ENCODE assay signal across 9 cellular contexts in the genomic region with DNA sequence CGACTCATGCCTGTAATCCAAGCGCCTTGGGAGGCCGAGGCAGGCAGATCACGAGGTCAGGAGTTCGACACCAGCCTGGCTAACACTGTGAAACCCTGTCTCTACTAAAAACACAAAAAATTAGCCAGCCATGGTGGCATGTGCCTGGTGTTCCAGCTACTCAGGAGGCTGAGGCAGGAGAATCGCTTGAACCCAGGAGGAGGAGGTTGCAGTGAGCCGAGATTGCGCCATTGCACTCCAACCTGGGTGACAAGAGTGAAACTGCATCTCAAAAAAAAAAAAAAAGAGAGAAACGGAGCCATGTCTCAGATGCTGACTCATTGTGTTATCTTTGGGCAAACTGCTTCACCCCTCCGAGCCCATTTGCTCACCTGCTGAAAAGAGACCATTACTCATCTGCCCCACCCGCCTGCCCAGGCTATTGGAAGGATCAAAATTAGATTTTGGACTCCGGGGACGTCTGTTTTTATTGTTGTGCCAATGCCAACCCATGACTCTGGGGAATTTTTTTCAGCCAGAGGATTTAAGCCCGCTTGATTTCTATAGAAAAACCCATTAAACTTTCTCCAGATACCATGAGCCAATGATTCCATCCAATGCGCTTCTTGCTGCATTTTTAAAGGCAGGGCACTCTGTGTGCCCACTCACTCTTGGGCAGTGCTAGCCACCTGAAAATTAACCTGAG. TPM values are rescaled to one million over a fixed set of nuclear protein-coding genes. Genes with fewer than 3 reads are reported as not detected.
A peak's percentile ranks its signal among the peaks of the same experiment; 100 is the strongest.
DNase-seq lines count a peak whose midpoint lies in the region; ATAC-seq and TF ChIP-seq lines count a peak whose summit lies in the region.
"Had no signal": no experiment of that assay in that cellular context is flagged by ENCODE, and none has a peak within 500 bp of the region (broad histone marks: within the 10 kb centered on the region; RNA-seq: fewer than 3 reads in every experiment).

No MANE protein-coding gene starts in this region.

- no peaks in the 10 kb centered on the region for H3K36me3 ChIP-seq in aorta (ENCODE audit: control insufficient read depth in 1 of 2, insufficient read depth in 2 of 2, low read length in 1 of 2)

- H3K4me1 ChIP-seq in aorta (ENCODE audit: control insufficient read depth in 1 of 2, insufficient read depth in 2 of 2, low read length in 2 of 2), result no peaks in the 10 kb centered on the region

- intact Hi-C loops in aorta (cut with DNase I) (loop anchor here in 1 of 2 donors (10.0 kb wide), 1 partner anchor 180 kb away; no protein-coding TSS in a partner anchor), CD14-positive monocyte (cut with micrococcal nuclease) (no loop called here)

- H3K4me1 Mint-ChIP-seq in CD14-positive monocyte, result peaks cover 14% of the 10 kb centered on the region

- H3K27me3 Mint-ChIP-seq in CD14-positive monocyte (ENCODE audit: low read depth in 3 of 3), result peaks cover 0 to 9% (median 2%) of the 10 kb centered on the region in 3 donors

- H3K27ac ChIP-seq in aorta (ENCODE audit: low read depth in 1 of 2, low read length in 2 of 2), result peak overlapping the region in 1 of 2 donors; percentile 70

- H3K4me3 ChIP-seq in fibroblast of pulmonary artery (replicated peaks; ENCODE audit: low read depth, low read length) (no peak overlapping the region), aorta (ENCODE audit: low read length in 2 of 2) (no peak overlapping the region)
- H3K4me3 ChIP-seq: lung had no signal

- no peaks in the 10 kb centered on the region for H3K9me3 ChIP-seq in aorta (ENCODE audit: control insufficient read depth, low read length)

- H3K4me3 Mint-ChIP-seq in CD14-positive monocyte, result no peak overlapping the region

- TF ChIP-seq CTCF in fibroblast of pulmonary artery (IDR thresholded peaks at IDR 0.05; ENCODE audit: low read length, missing control alignments) (no peak), CD14-positive monocyte (IDR thresholded peaks at IDR 0.05) (no peak)

- WGBS in aorta, 2 donors, result 31 to 35% methylated on average over 15 of the region's 15 CpGs

- no peaks in the 10 kb centered on the region for H3K27me3 ChIP-seq in aorta (ENCODE audit: control insufficient read depth in 1 of 2, insufficient read depth in 2 of 2, low read length in 1 of 2)

- ATAC-seq in aorta (ENCODE audit: low FRiP score), result peak; percentile 84
- ATAC-seq in GM21576 (IDR thresholded peaks at IDR 0.05; ENCODE audit: unreplicated experiment), result no peak

- H3K36me3 Mint-ChIP-seq in CD14-positive monocyte, result no peaks in the 10 kb centered on the region

- peak overlapping the region in 1 of 7 donors; percentile 23 for H3K27ac Mint-ChIP-seq in CD14-positive monocyte

- peak in 2 of 3 donors; percentile 1 to 2 for DNase-seq in stimulated activated CD4-positive, alpha-beta T cell treated with anti-CD3 and anti-CD28 coated beads, Interleukin-12 subunit alpha, Interleukin-12 subunit beta, amount 100 ng/mL, for 48 hours (ENCODE audit: low read depth in 2 of 3, low spot score in 1 of 3)
- DNase-seq in stimulated activated CD4-positive, alpha-beta T cell treated with anti-CD3 and anti-CD28 coated beads, Interleukin-12 subunit alpha, Interleukin-12 subunit beta, amount 100 ng/mL, for 4 hours, result no peak
- DNase-seq in OCI-M1 (lab: John Stamatoyannopoulos, UW) (peak; percentile 88), fibroblast of pulmonary artery (ENCODE audit: low read depth) (peak; percentile 22), aorta (peak; percentile 72 to 81), iPS-NIHi11 (ENCODE audit: low spot score) (no peak), CD14-positive monocyte (ENCODE audit: low spot score) (no peak)

- H3K9me3 Mint-ChIP-seq in CD14-positive monocyte, result peaks cover 0 to 9% (median 4%) of the 10 kb centered on the region in 7 donors

RNA-seq across cellular contexts. Expression of a gene that starts 16.5 kb away (rescaled TPM):
- total RNA-seq in aorta, result not detected
- polyA plus RNA-seq in aorta, result not detected
- polyA plus RNA-seq in CD14-positive monocyte, result not detected

RNA-seq across cellular contexts. Expression of a gene that starts 48.2 kb away (rescaled TPM):
- total RNA-seq in aorta, result under 1 TPM in 1 of 2 donors, not detected in 1; 0.29 TPM
- polyA plus RNA-seq in aorta, result not detected
- polyA plus RNA-seq in CD14-positive monocyte, result not detected
- total RNA-seq: lung had no signal

Comparison
In these comparisons a context has a peak if more than half of its experiments do, and no peak if none do; other contexts are left out.
1. DNase-seq: peak in stimulated activated CD4-positive, alpha-beta T cell treated with anti-CD3 and anti-CD28 coated beads, Interleukin-12 subunit alpha, Interleukin-12 subunit beta, amount 100 ng/mL, for 48 hours (2 of 3), OCI-M1 (single experiment), fibroblast of pulmonary artery (single experiment) and aorta (2 of 2); none in stimulated activated CD4-positive, alpha-beta T cell treated with anti-CD3 and anti-CD28 coated beads, Interleukin-12 subunit alpha, Interleukin-12 subunit beta, amount 100 ng/mL, for 4 hours (single experiment), iPS-NIHi11 (single experiment) and CD14-positive monocyte (single experiment).